Comparison of ENCODE assay signal across 1 cellular context in genomic region chr2:199459286-199460100, GRCh38.
TF ChIP-seq lines count a peak whose summit lies in the region.

No MANE protein-coding gene starts in this region.

TF ChIP-seq in GM12878, 131 proteins besides CTCF, POLR2A, EP300 and RAD21 (continued from another document):
- TF ChIP-seq, protein P1, sequence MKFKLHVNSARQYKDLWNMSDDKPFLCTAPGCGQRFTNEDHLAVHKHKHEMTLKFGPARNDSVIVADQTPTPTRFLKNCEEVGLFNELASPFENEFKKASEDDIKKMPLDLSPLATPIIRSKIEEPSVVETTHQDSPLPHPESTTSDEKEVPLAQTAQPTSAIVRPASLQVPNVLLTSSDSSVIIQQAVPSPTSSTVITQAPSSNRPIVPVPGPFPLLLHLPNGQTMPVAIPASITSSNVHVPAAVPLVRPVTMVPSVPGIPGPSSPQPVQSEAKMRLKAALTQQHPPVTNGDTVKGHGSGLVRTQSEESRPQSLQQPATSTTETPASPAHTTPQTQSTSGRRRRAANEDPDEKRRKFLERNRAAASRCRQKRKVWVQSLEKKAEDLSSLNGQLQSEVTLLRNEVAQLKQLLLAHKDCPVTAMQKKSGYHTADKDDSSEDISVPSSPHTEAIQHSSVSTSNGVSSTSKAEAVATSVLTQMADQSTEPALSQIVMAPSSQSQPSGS (IDR thresholded peaks at IDR 0.05; ENCODE audit: low read length) = no peak
- no peak for TF ChIP-seq KDM1A (IDR thresholded peaks at IDR 0.05; ENCODE audit: borderline replicate concordance)
- TF ChIP-seq MTA3 (IDR thresholded peaks at IDR 0.05; ENCODE audit: borderline replicate concordance, low read length) = no peak
- TF ChIP-seq CHD2 (IDR thresholded peaks at IDR 0.05; ENCODE audit: borderline replicate concordance, low read depth, low read length) = no peak
- TF ChIP-seq IKZF2 (IDR thresholded peaks at IDR 0.05) = 0 out of 4 replicates have a peak, but pooled peaks of 1 of the 2 experiments have one; percentile 26
- no peak for TF ChIP-seq RUNX3 (IDR thresholded peaks at IDR 0.05; ENCODE audit: low read length)
- TF ChIP-seq, protein P2, sequence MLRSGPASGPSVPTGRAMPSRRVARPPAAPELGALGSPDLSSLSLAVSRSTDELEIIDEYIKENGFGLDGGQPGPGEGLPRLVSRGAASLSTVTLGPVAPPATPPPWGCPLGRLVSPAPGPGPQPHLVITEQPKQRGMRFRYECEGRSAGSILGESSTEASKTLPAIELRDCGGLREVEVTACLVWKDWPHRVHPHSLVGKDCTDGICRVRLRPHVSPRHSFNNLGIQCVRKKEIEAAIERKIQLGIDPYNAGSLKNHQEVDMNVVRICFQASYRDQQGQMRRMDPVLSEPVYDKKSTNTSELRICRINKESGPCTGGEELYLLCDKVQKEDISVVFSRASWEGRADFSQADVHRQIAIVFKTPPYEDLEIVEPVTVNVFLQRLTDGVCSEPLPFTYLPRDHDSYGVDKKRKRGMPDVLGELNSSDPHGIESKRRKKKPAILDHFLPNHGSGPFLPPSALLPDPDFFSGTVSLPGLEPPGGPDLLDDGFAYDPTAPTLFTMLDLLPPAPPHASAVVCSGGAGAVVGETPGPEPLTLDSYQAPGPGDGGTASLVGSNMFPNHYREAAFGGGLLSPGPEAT (IDR thresholded peaks at IDR 0.05; ENCODE audit: low read depth) = peak; percentile 91; the same call in 1 of the 2 replicates
- peak; percentile 32 for TF ChIP-seq IKZF1 (conservative IDR thresholded peaks at IDR 0.05)
